In genomic region chr1:235213752-235214151, GRCh38 we compare ENCODE assay signal across 15 cellular contexts. TPM values are rescaled to one million over a fixed set of nuclear protein-coding genes. Genes with fewer than 3 reads are reported as not detected.
DNase-seq lines count a peak whose midpoint lies in the region; ATAC-seq, FAIRE-seq and TF ChIP-seq lines count a peak whose summit lies in the region.
"Had no signal": no experiment of that assay in that cellular context is flagged by ENCODE, and none has a peak within 500 bp of the region (broad histone marks: within the 10 kb centered on the region; RNA-seq: fewer than 3 reads in every experiment).

No MANE protein-coding gene starts in this region.

- peak overlapping the region; percentile 16 for H3K4me3 Mint-ChIP-seq in activated CD8-positive, alpha-beta memory T cell treated with anti-CD3 and anti-CD28 coated beads, Interleukin-2, amount 10 ng/mL, durations not matched to agents 7 days and 5 days
- no peak overlapping the region for H3K4me3 Mint-ChIP-seq in activated T-helper 1 cell treated with anti-CD3 and anti-CD28 coated beads, Interleukin-12 subunit alpha, Interleukin-12 subunit beta, Interleukin-2, Interleukin-4 antibody, amounts not matched to agents 30 ng/mL and 10 ng/mL and 1 ng/mL, durations not matched to agents 14 hours and 24 hours and 36 hours
- no peak overlapping the region for H3K4me3 Mint-ChIP-seq in naive B cell
- H3K4me3 Mint-ChIP-seq: GM23338 had no signal

- no peak for ATAC-seq in activated CD8-positive, alpha-beta memory T cell treated with anti-CD3 and anti-CD28 coated beads, Interleukin-2, amount 10 ng/mL, durations not matched to agents 7 days and 5 days
- ATAC-seq in naive B cell (ENCODE audit: low read depth in 2 of 2) = no peak
- ATAC-seq: GM23338, K562 had no signal

- H3K27me3 Mint-ChIP-seq in activated CD8-positive, alpha-beta memory T cell treated with anti-CD3 and anti-CD28 coated beads, Interleukin-2, amount 10 ng/mL, durations not matched to agents 7 days and 5 days = no peaks in the 10 kb centered on the region
- H3K27me3 Mint-ChIP-seq in activated T-helper 1 cell treated with anti-CD3 and anti-CD28 coated beads, Interleukin-12 subunit alpha, Interleukin-12 subunit beta, Interleukin-2, Interleukin-4 antibody, amounts not matched to agents 30 ng/mL and 10 ng/mL and 1 ng/mL, durations not matched to agents 14 hours and 24 hours and 36 hours (ENCODE audit: insufficient read depth) = no peaks in the 10 kb centered on the region
- H3K27me3 Mint-ChIP-seq in naive B cell = no peaks in the 10 kb centered on the region

- peaks cover 35% of the 10 kb centered on the region for H3K4me1 Mint-ChIP-seq in activated CD8-positive, alpha-beta memory T cell treated with anti-CD3 and anti-CD28 coated beads, Interleukin-2, amount 10 ng/mL, durations not matched to agents 7 days and 5 days
- H3K4me1 Mint-ChIP-seq in activated T-helper 1 cell treated with anti-CD3 and anti-CD28 coated beads, Interleukin-12 subunit alpha, Interleukin-12 subunit beta, Interleukin-2, Interleukin-4 antibody, amounts not matched to agents 30 ng/mL and 10 ng/mL and 1 ng/mL, durations not matched to agents 14 hours and 24 hours and 36 hours (ENCODE audit: low read depth) = peaks cover 9% of the 10 kb centered on the region
- H3K4me1 Mint-ChIP-seq in naive B cell = no peaks in the 10 kb centered on the region
- H3K4me1 Mint-ChIP-seq: GM23338 had no signal

- intact Hi-C loops in activated T-helper 1 cell treated with anti-CD3 and anti-CD28 coated beads, Interleukin-12 subunit alpha, Interleukin-12 subunit beta, Interleukin-2, Interleukin-4 antibody, amounts not matched to agents 30 ng/mL and 10 ng/mL and 1 ng/mL, durations not matched to agents 14 hours and 24 hours and 36 hours (cut with micrococcal nuclease) = no loop called here

- peak; percentile 14 for FAIRE-seq in GM12892 (lab: Jason Lieb, UNC)
- FAIRE-seq: K562 had no signal

- DNase-seq in activated CD8-positive, alpha-beta memory T cell treated with anti-CD3 and anti-CD28 coated beads, Interleukin-2, amount 10 ng/mL, durations not matched to agents 7 days and 5 days = no peak
- no peak for DNase-seq in activated CD8-positive, alpha-beta memory T cell treated with anti-CD3 and anti-CD28 coated beads for 24 hours
- no peak for DNase-seq in GM12892 (ENCODE audit: insufficient read length)
- DNase-seq in activated T-helper 1 cell treated with anti-CD3 and anti-CD28 coated beads, Interleukin-12 subunit alpha, Interleukin-12 subunit beta, Interleukin-2, Interleukin-4 antibody, amounts not matched to agents 30 ng/mL and 10 ng/mL and 1 ng/mL, durations not matched to agents 14 hours and 24 hours and 36 hours (ENCODE audit: low spot score) = no peak
- DNase-seq in naive B cell = no peak
- no peak for DNase-seq in NCI-H1417 treated with DMSO at 0.1 percent for 48 hours (lab: John Stamatoyannopoulos, UW)
- DNase-seq in DMS 273 treated with DMSO at 0.1 percent for 48 hours (lab: John Stamatoyannopoulos, UW) = no peak
- DNase-seq in cerebellar cortex (ENCODE audit: low spot score) = no peak
- DNase-seq: C1 segment of cervical spinal cord, DMS79 treated with DMSO at 0.1 percent for 48 hours, NCI-H1092, NCI-H1694, NCI-H2107 had no signal

- no peaks in the 10 kb centered on the region for H3K9me3 Mint-ChIP-seq in activated CD8-positive, alpha-beta memory T cell treated with anti-CD3 and anti-CD28 coated beads, Interleukin-2, amount 10 ng/mL, durations not matched to agents 7 days and 5 days (ENCODE audit: low read depth)
- H3K9me3 Mint-ChIP-seq in activated T-helper 1 cell treated with anti-CD3 and anti-CD28 coated beads, Interleukin-12 subunit alpha, Interleukin-12 subunit beta, Interleukin-2, Interleukin-4 antibody, amounts not matched to agents 30 ng/mL and 10 ng/mL and 1 ng/mL, durations not matched to agents 14 hours and 24 hours and 36 hours = no peaks in the 10 kb centered on the region
- no peaks in the 10 kb centered on the region for H3K9me3 Mint-ChIP-seq in naive B cell
- H3K9me3 Mint-ChIP-seq: GM23338 had no signal

- no peak for TF ChIP-seq POLR2A in GM12892 (IDR thresholded peaks at IDR 0.05; ENCODE audit: low read depth, low read length)

- CTCF ChIA-PET in activated CD8-positive, alpha-beta memory T cell treated with anti-CD3 and anti-CD28 coated beads, Interleukin-2, amount 10 ng/mL, durations not matched to agents 7 days and 5 days (lab: Charles Lee) = no interaction called here

- H3K27ac Mint-ChIP-seq in activated CD8-positive, alpha-beta memory T cell treated with anti-CD3 and anti-CD28 coated beads, Interleukin-2, amount 10 ng/mL, durations not matched to agents 7 days and 5 days = peak overlapping the region; percentile 84
- H3K27ac Mint-ChIP-seq in activated T-helper 1 cell treated with anti-CD3 and anti-CD28 coated beads, Interleukin-12 subunit alpha, Interleukin-12 subunit beta, Interleukin-2, Interleukin-4 antibody, amounts not matched to agents 30 ng/mL and 10 ng/mL and 1 ng/mL, durations not matched to agents 14 hours and 24 hours and 36 hours = peak overlapping the region; percentile 57
- H3K27ac Mint-ChIP-seq in naive B cell = peak overlapping the region in 4 of 6 donors; percentile 4 to 82 (median 33)
- H3K27ac Mint-ChIP-seq: GM23338 had no signal

- peaks cover 36% of the 10 kb centered on the region for H3K36me3 Mint-ChIP-seq in activated CD8-positive, alpha-beta memory T cell treated with anti-CD3 and anti-CD28 coated beads, Interleukin-2, amount 10 ng/mL, durations not matched to agents 7 days and 5 days
- H3K36me3 Mint-ChIP-seq in activated T-helper 1 cell treated with anti-CD3 and anti-CD28 coated beads, Interleukin-12 subunit alpha, Interleukin-12 subunit beta, Interleukin-2, Interleukin-4 antibody, amounts not matched to agents 30 ng/mL and 10 ng/mL and 1 ng/mL, durations not matched to agents 14 hours and 24 hours and 36 hours (ENCODE audit: low read depth) = peaks cover 13% of the 10 kb centered on the region
- peaks cover 4 to 8% of the 10 kb centered on the region in 2 donors for H3K36me3 Mint-ChIP-seq in naive B cell

RNA-seq across cellular contexts. Expression of gene RBM34, which starts 52.7 kb away (rescaled TPM):
- 100 to 1,000 TPM; 111 to 116 TPM for total RNA-seq in activated CD8-positive, alpha-beta memory T cell treated with anti-CD3 and anti-CD28 coated beads, Interleukin-2, amount 10 ng/mL, durations not matched to agents 7 days and 5 days
- polyA plus RNA-seq in GM12892 (2012; ENCODE audit: missing spikeins) = 125 TPM
- total RNA-seq in activated T-helper 1 cell treated with anti-CD3 and anti-CD28 coated beads, Interleukin-12 subunit alpha, Interleukin-12 subunit beta, Interleukin-2, Interleukin-4 antibody, amounts not matched to agents 30 ng/mL and 10 ng/mL and 1 ng/mL, durations not matched to agents 14 hours and 24 hours and 36 hours = 120 and 127 TPM in 2 replicates
- polyA plus RNA-seq in naive B cell (ENCODE audit: low read depth in 6 of 6) = 10 to 100 TPM; 35.0 to 73.8 (median 69.7) TPM

Comparison
In these comparisons a context has a peak if more than half of its experiments do, and no peak if none do; other contexts are left out.
1. H3K27ac Mint-ChIP-seq: peak in every context shown above with its lines; median percentile 84 in activated CD8-positive, alpha-beta memory T cell treated with anti-CD3 and anti-CD28 coated beads, Interleukin-2, amount 10 ng/mL, durations not matched to agents 7 days and 5 days; 57 in activated T-helper 1 cell treated with anti-CD3 and anti-CD28 coated beads, Interleukin-12 subunit alpha, Interleukin-12 subunit beta, Interleukin-2, Interleukin-4 antibody, amounts not matched to agents 30 ng/mL and 10 ng/mL and 1 ng/mL, durations not matched to agents 14 hours and 24 hours and 36 hours; 33 in naive B cell.